In the genomic region with DNA sequence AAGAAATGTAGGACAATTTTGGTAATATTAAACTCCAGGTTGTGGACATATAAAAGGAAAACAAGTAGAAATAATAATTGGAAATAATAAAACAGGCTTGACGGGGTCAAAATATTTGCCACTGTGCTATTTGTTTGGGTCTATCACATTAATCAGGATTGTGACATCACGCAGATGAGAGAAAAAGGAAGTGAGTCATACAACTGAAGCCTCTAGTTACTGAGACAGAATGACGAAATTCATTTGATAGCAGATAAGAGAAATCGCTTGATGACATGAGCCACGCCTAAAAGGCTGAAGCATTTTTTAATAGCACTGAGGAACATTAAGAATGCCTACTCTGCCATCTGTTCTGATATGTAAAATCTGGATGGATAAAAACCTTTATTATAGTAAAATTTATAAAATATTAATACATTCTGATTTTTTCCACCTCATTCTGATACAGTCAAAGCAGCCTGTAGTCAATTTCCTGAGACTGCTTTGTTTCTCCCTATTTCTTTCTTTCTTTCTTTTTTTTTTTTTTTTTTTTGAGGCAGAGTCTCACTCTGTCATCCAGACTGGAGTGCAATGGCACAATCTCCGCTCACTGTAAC, we compare ENCODE assay signal across 1 cellular context.
A peak's percentile ranks its signal among the peaks of the same experiment; 100 is the strongest.
TF ChIP-seq lines count a peak whose summit lies in the region.

No MANE protein-coding gene starts in this region.

TF ChIP-seq in HEK293, 187 proteins besides CTCF, POLR2A, EP300 and RAD21 (continued from another document):
- TF ChIP-seq, protein P1, sequence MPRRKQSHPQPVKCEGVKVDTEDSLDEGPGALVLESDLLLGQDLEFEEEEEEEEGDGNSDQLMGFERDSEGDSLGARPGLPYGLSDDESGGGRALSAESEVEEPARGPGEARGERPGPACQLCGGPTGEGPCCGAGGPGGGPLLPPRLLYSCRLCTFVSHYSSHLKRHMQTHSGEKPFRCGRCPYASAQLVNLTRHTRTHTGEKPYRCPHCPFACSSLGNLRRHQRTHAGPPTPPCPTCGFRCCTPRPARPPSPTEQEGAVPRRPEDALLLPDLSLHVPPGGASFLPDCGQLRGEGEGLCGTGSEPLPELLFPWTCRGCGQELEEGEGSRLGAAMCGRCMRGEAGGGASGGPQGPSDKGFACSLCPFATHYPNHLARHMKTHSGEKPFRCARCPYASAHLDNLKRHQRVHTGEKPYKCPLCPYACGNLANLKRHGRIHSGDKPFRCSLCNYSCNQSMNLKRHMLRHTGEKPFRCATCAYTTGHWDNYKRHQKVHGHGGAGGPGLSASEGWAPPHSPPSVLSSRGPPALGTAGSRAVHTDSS (tag by site-specific recombination; IDR thresholded peaks at IDR 0.05): no peak
- TF ChIP-seq ATF2 (tag by site-specific recombination; IDR thresholded peaks at IDR 0.05; ENCODE audit: low read depth) (peak; percentile 13; the same call in 1 of the 2 replicates), ZBTB44 (tag by site-specific recombination; IDR thresholded peaks at IDR 0.05) (no peak), BCL11B (tag by site-specific recombination; IDR thresholded peaks at IDR 0.05; ENCODE audit: low read depth) (no peak), SP3 (tag by site-specific recombination; IDR thresholded peaks at IDR 0.05) (no peak), ZNF37A (tag by site-specific recombination; IDR thresholded peaks at IDR 0.05) (no peak), ZNF324 (tag by site-specific recombination; IDR thresholded peaks at IDR 0.05) (no peak), ZNF473 (tag by site-specific recombination; IDR thresholded peaks at IDR 0.05) (no peak), ZNF626 (tag by site-specific recombination; IDR thresholded peaks at IDR 0.05) (no peak), ZNF629 (tag by site-specific recombination; IDR thresholded peaks at IDR 0.05) (peak; percentile 76), ZNF335 (tag by site-specific recombination; conservative IDR thresholded peaks at IDR 0.05) (peak; percentile 84)
- TF ChIP-seq, protein P2, sequence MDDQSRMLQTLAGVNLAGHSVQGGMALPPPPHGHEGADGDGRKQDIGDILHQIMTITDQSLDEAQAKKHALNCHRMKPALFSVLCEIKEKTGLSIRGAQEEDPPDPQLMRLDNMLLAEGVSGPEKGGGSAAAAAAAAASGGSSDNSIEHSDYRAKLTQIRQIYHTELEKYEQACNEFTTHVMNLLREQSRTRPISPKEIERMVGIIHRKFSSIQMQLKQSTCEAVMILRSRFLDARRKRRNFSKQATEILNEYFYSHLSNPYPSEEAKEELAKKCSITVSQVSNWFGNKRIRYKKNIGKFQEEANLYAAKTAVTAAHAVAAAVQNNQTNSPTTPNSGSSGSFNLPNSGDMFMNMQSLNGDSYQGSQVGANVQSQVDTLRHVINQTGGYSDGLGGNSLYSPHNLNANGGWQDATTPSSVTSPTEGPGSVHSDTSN (CRISPR knock-in tag; IDR thresholded peaks at IDR 0.05): no peak
